ENCODE assay signal across 25 cellular contexts in genomic region chr14:59690426-59690825, GRCh38.
"Had no signal": no experiment of that assay in that cellular context is flagged by ENCODE, and none has a peak within 500 bp of the region (broad histone marks: within the 10 kb centered on the region; RNA-seq: fewer than 3 reads in every experiment).

No MANE protein-coding gene starts in this region.

- H3K27me3 Mint-ChIP-seq: progenitor cell of endocrine pancreas had no signal

- ATAC-seq: natural killer cell; right lobe of liver; stimulated activated memory B cell treated with anti-CD40 and anti-IgM and Interleukin-4, amounts not matched to agents 10 μg/mL and 1 μg/mL and 100 μg/mL, for 72 hours; stimulated activated naive CD8-positive, alpha-beta T cell treated with anti-CD3 and anti-CD28 coated beads, Interleukin-15, amount 100 ng/mL, for 72 hours had no signal

- H3K27me3 ChIP-seq: hepatocyte, ovary, right atrium auricular region, right lobe of liver, spleen, thyroid gland, transverse colon, upper lobe of left lung, vagina had no signal

- FAIRE-seq: small intestine had no signal

- H3K4me3 Mint-ChIP-seq: mesothelial cell of epicardium; naive B cell; natural killer cell; nephron progenitor cell; stimulated activated memory B cell treated with anti-CD40 and anti-IgM and Interleukin-4, amounts not matched to agents 10 μg/mL and 1 μg/mL and 100 μg/mL, for 72 hours; stimulated activated naive CD8-positive, alpha-beta T cell treated with anti-CD3 and anti-CD28 coated beads, Interleukin-15, amount 100 ng/mL, for 72 hours had no signal

- H2AFZ ChIP-seq: hepatocyte had no signal

- H3K9me3 Mint-ChIP-seq: natural killer cell; stimulated activated memory B cell treated with anti-CD40 and anti-IgM and Interleukin-4, amounts not matched to agents 10 μg/mL and 1 μg/mL and 100 μg/mL, for 72 hours; stimulated activated naive CD8-positive, alpha-beta T cell treated with anti-CD3 and anti-CD28 coated beads, Interleukin-15, amount 100 ng/mL, for 72 hours had no signal

- H3K36me3 ChIP-seq: left ventricle myocardium inferior, ovary, right atrium auricular region, right lobe of liver, spleen, thyroid gland, transverse colon, upper lobe of left lung, vagina had no signal

- H3K79me2 ChIP-seq: hepatocyte had no signal

- H3K27ac Mint-ChIP-seq: mesothelial cell of epicardium; naive B cell; natural killer cell; nephron progenitor cell; progenitor cell of endocrine pancreas; stimulated activated memory B cell treated with anti-CD40 and anti-IgM and Interleukin-4, amounts not matched to agents 10 μg/mL and 1 μg/mL and 100 μg/mL, for 72 hours; stimulated activated naive CD8-positive, alpha-beta T cell treated with anti-CD3 and anti-CD28 coated beads, Interleukin-15, amount 100 ng/mL, for 72 hours had no signal

- H3K4me1 Mint-ChIP-seq: mesothelial cell of epicardium; naive B cell; natural killer cell; nephron progenitor cell; stimulated activated memory B cell treated with anti-CD40 and anti-IgM and Interleukin-4, amounts not matched to agents 10 μg/mL and 1 μg/mL and 100 μg/mL, for 72 hours; stimulated activated naive CD8-positive, alpha-beta T cell treated with anti-CD3 and anti-CD28 coated beads, Interleukin-15, amount 100 ng/mL, for 72 hours had no signal

- H3K4me3 ChIP-seq: hepatocyte, left ventricle myocardium inferior, lung, ovary, right atrium auricular region, right lobe of liver, spleen, thyroid gland, transverse colon, upper lobe of left lung, vagina had no signal

- H3K27ac ChIP-seq: hepatocyte, left ventricle myocardium inferior, ovary, right atrium auricular region, right lobe of liver, spleen, thyroid gland, transverse colon, upper lobe of left lung, vagina had no signal

- H3K4me1 ChIP-seq: left ventricle myocardium inferior, right atrium auricular region, right lobe of liver, spleen, transverse colon, upper lobe of left lung, vagina had no signal

- H3K4me2 ChIP-seq: hepatocyte had no signal

- DNase-seq: islet precursor cell; left ventricle myocardium inferior; mesendoderm; naive B cell; natural killer cell; nephron progenitor cell; ovary; right lobe of liver; small intestine; spleen; stimulated activated CD4-positive, alpha-beta T cell treated with anti-CD3 and anti-CD28 coated beads, Interleukin-4, amount 100 ng/mL, for 4 hours; stimulated activated CD8-positive, alpha-beta memory T cell treated with anti-CD3 and anti-CD28 coated beads, Interleukin-4, amount 100 ng/mL, for 48 hours; stimulated activated naive CD4-positive, alpha-beta T cell treated with Interleukin-2 at 50 U/mL for 16 hours; stimulated activated naive CD8-positive, alpha-beta T cell treated with anti-CD3 and anti-CD28 coated beads, Interleukin-15, amount 100 ng/mL, for 72 hours; substantia nigra; thyroid gland; transverse colon; upper lobe of left lung had no signal

- H3K36me3 Mint-ChIP-seq: mesothelial cell of epicardium; naive B cell; natural killer cell; stimulated activated memory B cell treated with anti-CD40 and anti-IgM and Interleukin-4, amounts not matched to agents 10 μg/mL and 1 μg/mL and 100 μg/mL, for 72 hours had no signal

- H3K9me3 ChIP-seq: ovary, right atrium auricular region, right lobe of liver, thyroid gland, transverse colon, upper lobe of left lung, vagina had no signal
